ENCODE assay signal across 24 cellular contexts in the genomic region with DNA sequence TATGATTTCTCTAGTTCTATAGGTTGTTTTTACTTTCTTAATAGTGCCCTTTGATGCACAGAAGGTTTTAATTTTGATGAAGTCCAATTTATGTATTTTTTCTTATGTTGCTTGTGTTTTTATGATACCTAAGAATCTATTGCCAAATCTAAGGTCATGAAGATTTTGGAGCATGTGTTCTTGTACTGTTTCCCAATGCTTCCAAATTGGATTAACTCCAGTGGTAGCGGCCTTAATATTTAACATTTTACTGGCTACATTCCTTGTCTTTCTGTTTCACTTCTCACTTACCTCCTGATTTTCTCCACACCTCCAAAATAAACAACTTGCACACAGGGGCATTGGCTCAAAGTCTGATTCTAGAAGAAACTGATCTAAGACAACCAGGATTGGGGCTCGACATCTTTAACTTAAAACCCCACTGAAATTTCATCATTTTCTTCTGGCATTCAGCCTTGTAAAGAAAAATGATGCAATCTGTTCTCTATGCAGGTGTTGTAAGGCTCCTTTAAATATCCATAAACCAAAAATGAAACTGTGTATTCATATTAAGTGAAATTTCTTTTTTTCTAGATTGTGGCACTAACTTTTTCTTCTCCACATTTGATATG.
DNase-seq lines count a peak whose midpoint lies in the region; ATAC-seq, FAIRE-seq and TF ChIP-seq lines count a peak whose summit lies in the region.
"Had no signal": no experiment of that assay in that cellular context is flagged by ENCODE, and none has a peak within 500 bp of the region (broad histone marks: within the 10 kb centered on the region; RNA-seq: fewer than 3 reads in every experiment).

No MANE protein-coding gene starts in this region.

- no peak for TF ChIP-seq RAD21 in A549 (conservative IDR thresholded peaks at IDR 0.05 in 1 of 2, IDR thresholded peaks at IDR 0.05 in 1 of 2)

- peak overlapping the region; percentile 37; the same call in 2 of the 3 replicates for H3K4me2 ChIP-seq in A549

- CTCF ChIA-PET in A549 (lab: Yijun Ruan, JAX), result no interaction called here

- H3K27me3 Mint-ChIP-seq in chondrocyte (ENCODE audit: low read depth), result no peaks in the 10 kb centered on the region
- H3K27me3 Mint-ChIP-seq: activated CD4-positive, alpha-beta T cell treated with anti-CD3 and anti-CD28 coated beads, Interleukin-2, amount 10 ng/mL, durations not matched to agents 7 days and 5 days; natural killer cell treated with Interleukin-12 subunit alpha and Interleukin-12 subunit beta and Interleukin-15 and Interleukin-18, amount 100 ng/mL, for 72 hours; T-cell had no signal

- no peak for TF ChIP-seq CTCF in A549 (IDR thresholded peaks at IDR 0.05)
- no peak for TF ChIP-seq CTCF in chondrocyte (IDR thresholded peaks at IDR 0.05)
- TF ChIP-seq CTCF in lung (IDR thresholded peaks at IDR 0.05; ENCODE audit: control extremely low read depth, extremely low read depth), result no peak

- TF ChIP-seq POLR2A in A549 (IDR thresholded peaks at IDR 0.05; ENCODE audit: low read length) (no peak), erythroblast (IDR thresholded peaks at IDR 0.05; ENCODE audit: low read length) (no peak)

- no peak for TF ChIP-seq EP300 in A549 (IDR thresholded peaks at IDR 0.05)

- no peak overlapping the region for H3K4me3 ChIP-seq in A549
- H3K4me3 ChIP-seq in lung, result no peak overlapping the region
- H3K4me3 ChIP-seq: stomach had no signal

- no peak for FAIRE-seq in A549 (lab: Jason Lieb, UNC)
- FAIRE-seq: colon, frontal cortex, GM19239, H1, small intestine had no signal

- peaks cover 2% of the 10 kb centered on the region for H3K36me3 Mint-ChIP-seq in chondrocyte (ENCODE audit: low read depth)
- H3K36me3 Mint-ChIP-seq: natural killer cell treated with Interleukin-12 subunit alpha and Interleukin-12 subunit beta and Interleukin-15 and Interleukin-18, amount 100 ng/mL, for 72 hours; T-cell had no signal

- ATAC-seq in A549 (no peak), lung (ENCODE audit: insufficient read depth, low FRiP score) (peak; percentile 47), HG03354 (IDR thresholded peaks at IDR 0.05; ENCODE audit: poor library complexity, severe bottlenecking, unreplicated experiment) (no peak)
- ATAC-seq: natural killer cell treated with Interleukin-12 subunit alpha and Interleukin-12 subunit beta and Interleukin-15 and Interleukin-18, amount 100 ng/mL, for 72 hours; T-cell had no signal

- 20% methylated on average over 2 of the region's 2 CpGs for WGBS in A549 (ENCODE audit: missing lambda C conversion rate)
- 48 to 74% methylated on average over 2 of the region's 2 CpGs for whole genome bisulfite sequencing in lung, 2 donors

- H3K36me3 ChIP-seq in lung (ENCODE audit: control insufficient read depth in 2 of 2, insufficient read depth in 2 of 2, low read length in 2 of 2), result no peaks in the 10 kb centered on the region
- H3K36me3 ChIP-seq: stomach had no signal

- peaks cover 18% of the 10 kb centered on the region for H3K9me3 Mint-ChIP-seq in chondrocyte (ENCODE audit: low read depth)
- H3K9me3 Mint-ChIP-seq: activated T-helper 2 cell treated with anti-CD3 and anti-CD28 coated beads, Interferon-gamma antibody, Interleukin-2, Interleukin-4, amounts not matched to agents 10 μg/mL and 5 μg/mL and 100 μg/mL, durations not matched to agents 14 hours and 24 hours and 36 hours had no signal

- H3K4me1 Mint-ChIP-seq in chondrocyte (ENCODE audit: low read depth), result peaks cover 9% of the 10 kb centered on the region
- H3K4me1 Mint-ChIP-seq: activated CD4-positive, alpha-beta T cell treated with anti-CD3 and anti-CD28 coated beads, Interleukin-2, amount 10 ng/mL, durations not matched to agents 7 days and 5 days; T-cell had no signal

- no peak overlapping the region for H3K27ac ChIP-seq in A549
- H3K27ac ChIP-seq in lung (ENCODE audit: low read depth in 1 of 2, low read length in 1 of 2), result no peak overlapping the region

- POLR2A ChIA-PET in A549 (lab: Yijun Ruan, JAX), result no interaction called here

- peak overlapping the region; percentile 59 for H3K27ac Mint-ChIP-seq in chondrocyte (ENCODE audit: unreplicated experiment)
- H3K27ac Mint-ChIP-seq: activated CD4-positive, alpha-beta T cell treated with anti-CD3 and anti-CD28 coated beads, Interleukin-2, amount 10 ng/mL, durations not matched to agents 7 days and 5 days; activated T-helper 2 cell treated with anti-CD3 and anti-CD28 coated beads, Interferon-gamma antibody, Interleukin-2, Interleukin-4, amounts not matched to agents 10 μg/mL and 5 μg/mL and 100 μg/mL, durations not matched to agents 14 hours and 24 hours and 36 hours; endodermal cell; natural killer cell treated with Interleukin-12 subunit alpha and Interleukin-12 subunit beta and Interleukin-15 and Interleukin-18, amount 100 ng/mL, for 72 hours; T-cell had no signal

- peaks cover 4% of the 10 kb centered on the region; the same call in 1 of the 3 replicates for H3K4me1 ChIP-seq in A549
- no peaks in the 10 kb centered on the region for H3K4me1 ChIP-seq in lung (ENCODE audit: control insufficient read depth in 2 of 2, insufficient read depth in 2 of 2, low read length in 2 of 2)

- H3K9me3 ChIP-seq in A549 (no peaks in the 10 kb centered on the region), lung (ENCODE audit: control insufficient read depth in 2 of 2, insufficient read depth in 1 of 2, low read length in 1 of 2) (peaks cover 0 to 2% of the 10 kb centered on the region in 2 donors)
- H3K9me3 ChIP-seq: stomach had no signal

- no peak for DNase-seq in A549 (ENCODE audit: low read depth in 1 of 2, low spot score in 1 of 2)
- peak; percentile 30 for DNase-seq in NCI-H446 treated with DMSO at 0.1 percent for 48 hours (lab: John Stamatoyannopoulos, UW)
- DNase-seq in chondrocyte (ENCODE audit: low spot score), result no peak
- DNase-seq in lung (ENCODE audit: low spot score), result no peak
- no peak for DNase-seq in SK-N-DZ (ENCODE audit: low spot score)
- DNase-seq in activated gamma-delta T cell (lab: John Stamatoyannopoulos, UW), result no peak
- DNase-seq in erythroblast (lab: John Stamatoyannopoulos, UW), result no peak
- DNase-seq: activated CD4-positive, alpha-beta T cell treated with anti-CD3 and anti-CD28 coated beads, Interleukin-2, amount 10 ng/mL, durations not matched to agents 7 days and 5 days; DMS153; endodermal cell; GF-D8; mesendoderm; Right ventricle myocardium superior; small intestine; stimulated activated CD4-positive, alpha-beta T cell treated with anti-CD3 and anti-CD28 coated beads, Interleukin-2, amount 100 ng/mL, for 48 hours; stomach; T-cell had no signal

- H3K4me3 Mint-ChIP-seq in chondrocyte (ENCODE audit: unreplicated experiment), result no peak overlapping the region
- H3K4me3 Mint-ChIP-seq: activated CD4-positive, alpha-beta T cell treated with anti-CD3 and anti-CD28 coated beads, Interleukin-2, amount 10 ng/mL, durations not matched to agents 7 days and 5 days; endodermal cell; natural killer cell treated with Interleukin-12 subunit alpha and Interleukin-12 subunit beta and Interleukin-15 and Interleukin-18, amount 100 ng/mL, for 72 hours; T-cell had no signal

- H3K27me3 ChIP-seq in lung (ENCODE audit: control insufficient read depth, insufficient read depth), result no peaks in the 10 kb centered on the region
- H3K27me3 ChIP-seq: stomach had no signal

TF ChIP-seq in A549, 52 proteins besides CTCF, POLR2A, EP300 and RAD21:
- TF ChIP-seq, protein P1, sequence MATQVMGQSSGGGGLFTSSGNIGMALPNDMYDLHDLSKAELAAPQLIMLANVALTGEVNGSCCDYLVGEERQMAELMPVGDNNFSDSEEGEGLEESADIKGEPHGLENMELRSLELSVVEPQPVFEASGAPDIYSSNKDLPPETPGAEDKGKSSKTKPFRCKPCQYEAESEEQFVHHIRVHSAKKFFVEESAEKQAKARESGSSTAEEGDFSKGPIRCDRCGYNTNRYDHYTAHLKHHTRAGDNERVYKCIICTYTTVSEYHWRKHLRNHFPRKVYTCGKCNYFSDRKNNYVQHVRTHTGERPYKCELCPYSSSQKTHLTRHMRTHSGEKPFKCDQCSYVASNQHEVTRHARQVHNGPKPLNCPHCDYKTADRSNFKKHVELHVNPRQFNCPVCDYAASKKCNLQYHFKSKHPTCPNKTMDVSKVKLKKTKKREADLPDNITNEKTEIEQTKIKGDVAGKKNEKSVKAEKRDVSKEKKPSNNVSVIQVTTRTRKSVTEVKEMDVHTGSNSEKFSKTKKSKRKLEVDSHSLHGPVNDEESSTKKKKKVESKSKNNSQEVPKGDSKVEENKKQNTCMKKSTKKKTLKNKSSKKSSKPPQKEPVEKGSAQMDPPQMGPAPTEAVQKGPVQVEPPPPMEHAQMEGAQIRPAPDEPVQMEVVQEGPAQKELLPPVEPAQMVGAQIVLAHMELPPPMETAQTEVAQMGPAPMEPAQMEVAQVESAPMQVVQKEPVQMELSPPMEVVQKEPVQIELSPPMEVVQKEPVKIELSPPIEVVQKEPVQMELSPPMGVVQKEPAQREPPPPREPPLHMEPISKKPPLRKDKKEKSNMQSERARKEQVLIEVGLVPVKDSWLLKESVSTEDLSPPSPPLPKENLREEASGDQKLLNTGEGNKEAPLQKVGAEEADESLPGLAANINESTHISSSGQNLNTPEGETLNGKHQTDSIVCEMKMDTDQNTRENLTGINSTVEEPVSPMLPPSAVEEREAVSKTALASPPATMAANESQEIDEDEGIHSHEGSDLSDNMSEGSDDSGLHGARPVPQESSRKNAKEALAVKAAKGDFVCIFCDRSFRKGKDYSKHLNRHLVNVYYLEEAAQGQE (IDR thresholded peaks at IDR 0.05), result no peak
- TF ChIP-seq CBX2 (IDR thresholded peaks at IDR 0.05; ENCODE audit: borderline replicate concordance, low read depth) (no peak), EHF (CRISPR knock-in tag; IDR thresholded peaks at IDR 0.05) (no peak)
